11 cellular contexts compared by ENCODE assay signal in the genomic region with DNA sequence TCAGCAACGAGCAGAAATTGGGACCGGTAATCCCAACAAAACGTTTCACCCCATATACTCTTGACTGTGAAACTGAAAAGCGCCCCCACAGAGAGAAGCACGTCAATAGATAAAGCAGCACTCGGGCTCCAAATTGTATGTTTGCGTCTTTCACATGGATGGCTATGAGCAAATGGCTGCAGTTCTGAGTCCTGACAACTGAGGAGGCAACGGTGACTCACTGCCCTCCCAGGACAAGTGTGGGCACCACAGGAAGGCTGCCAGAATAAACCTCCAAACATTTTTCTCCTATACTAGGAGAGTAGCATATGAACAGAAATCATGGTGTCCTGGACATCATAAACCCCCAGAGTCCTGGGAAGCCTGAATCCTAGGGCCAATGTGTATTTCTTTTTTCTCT. TPM values are rescaled to one million over a fixed set of nuclear protein-coding genes. Genes with fewer than 3 reads are reported as not detected.
DNase-seq lines count a peak whose midpoint lies in the region; ATAC-seq and TF ChIP-seq lines count a peak whose summit lies in the region.
"Had no signal": no experiment of that assay in that cellular context is flagged by ENCODE, and none has a peak within 500 bp of the region (broad histone marks: within the 10 kb centered on the region; RNA-seq: fewer than 3 reads in every experiment).

No MANE protein-coding gene starts in this region.

- H3K9me3 Mint-ChIP-seq in CD8-positive, alpha-beta memory T cell, result no peaks in the 10 kb centered on the region

- no peak overlapping the region for H3K4ac ChIP-seq in mesendoderm (ENCODE audit: low read depth, low read length)

- no peak overlapping the region for H4K5ac ChIP-seq in mesendoderm (ENCODE audit: low read length)

- H3K27ac ChIP-seq in CD8-positive, alpha-beta memory T cell (ENCODE audit: low read depth, low read length), result no peak overlapping the region
- H3K27ac ChIP-seq in adrenal gland (no peak overlapping the region), mesendoderm (ENCODE audit: low read depth, low read length) (no peak overlapping the region)
- H3K27ac ChIP-seq: PC-9 had no signal

- DNase-seq in CD8-positive, alpha-beta memory T cell, result peak in 1 of 5 donors; percentile 50
- DNase-seq in NCI-H2227 (lab: John Stamatoyannopoulos, UW; ENCODE audit: unreplicated experiment) (peak; percentile 30), adrenal gland (peak in 6 of 7 donors; percentile 50 to 76 (median 70)), mesendoderm (peak; percentile 49), NCI-H526 (lab: John Stamatoyannopoulos, UW) (no peak)
- DNase-seq: activated gamma-delta T cell, PC-9 had no signal

- H3K9me3 ChIP-seq in CD8-positive, alpha-beta memory T cell (ENCODE audit: low read length), result no peaks in the 10 kb centered on the region
- H3K9me3 ChIP-seq in adrenal gland (replicated peaks in 1 of 3), result no peaks in the 10 kb centered on the region

- no peak overlapping the region for H4K8ac ChIP-seq in mesendoderm (ENCODE audit: low read depth, low read length)

- POLR2A ChIA-PET in CD8-positive, alpha-beta memory T cell (lab: Charles Lee), result interaction anchor here (1.5 kb wide), 1 partner anchor 13 kb away, joined by 4 read pairs; no protein-coding TSS in a partner anchor

- no peak overlapping the region for H2AK5ac ChIP-seq in mesendoderm (ENCODE audit: low read length)

- H3K27me3 Mint-ChIP-seq in CD8-positive, alpha-beta memory T cell, result peaks cover 0 to 2% of the 10 kb centered on the region in 2 donors

- H3K27me3 ChIP-seq in CD8-positive, alpha-beta memory T cell (ENCODE audit: insufficient read depth, low read length, poor library complexity, severe bottlenecking), result no peaks in the 10 kb centered on the region
- no peaks in the 10 kb centered on the region for H3K27me3 ChIP-seq in adrenal gland
- H3K27me3 ChIP-seq in mesendoderm (ENCODE audit: insufficient read depth, low read length, poor library complexity), result no peaks in the 10 kb centered on the region

- H3K4me2 ChIP-seq in mesendoderm (ENCODE audit: low read length), result no peak overlapping the region
- H3K4me2 ChIP-seq: PC-9 had no signal

- H2BK120ac ChIP-seq in mesendoderm (ENCODE audit: low read depth, low read length), result no peak overlapping the region

- ATAC-seq in HG03108 (IDR thresholded peaks at IDR 0.05; ENCODE audit: unreplicated experiment), result no peak
- no peak for ATAC-seq in HG02623 (IDR thresholded peaks at IDR 0.05; ENCODE audit: unreplicated experiment)
- no peak for ATAC-seq in HG02884 (IDR thresholded peaks at IDR 0.05; ENCODE audit: unreplicated experiment)

- peaks cover 99% of the 10 kb centered on the region for H3K4me1 ChIP-seq in CD8-positive, alpha-beta memory T cell (ENCODE audit: insufficient read depth, low read length)
- H3K4me1 ChIP-seq in adrenal gland (replicated peaks in 1 of 2) (peaks cover 7 to 12% of the 10 kb centered on the region in 2 donors), mesendoderm (ENCODE audit: control insufficient read depth, low read depth, low read length) (peaks cover 15% of the 10 kb centered on the region)

- H3K79me1 ChIP-seq in mesendoderm (ENCODE audit: low read length), result peaks cover 7% of the 10 kb centered on the region

- H3K18ac ChIP-seq in mesendoderm (ENCODE audit: low read length), result no peak overlapping the region

- peaks cover 2% of the 10 kb centered on the region for H3K79me2 ChIP-seq in mesendoderm (ENCODE audit: control insufficient read depth, insufficient read depth, low read length)

- no peak overlapping the region for H2BK15ac ChIP-seq in mesendoderm (replicated peaks; ENCODE audit: low read depth)

- WGBS in adrenal gland, 4 donors, result 42 to 52% (median 47%) methylated on average over 7 to 8 of the region's 8 CpGs
- no CpG with 5 or more reads among the region's 8 CpGs for WGBS in mesendoderm (ENCODE audit: extremely low coverage, insufficient coverage, low lambda C conversion rate)

- H3K56ac ChIP-seq in mesendoderm (ENCODE audit: low read length), result no peak overlapping the region

- CTCF ChIA-PET in CD8-positive, alpha-beta memory T cell (lab: Charles Lee), result interaction anchor here (0.9 to 2.5 kb wide), 4 partner anchors 24 to 88 kb away, joined by 3 to 12 read pairs (median 5); no protein-coding TSS in a partner anchor

- H3K23ac ChIP-seq in mesendoderm (ENCODE audit: low read length), result no peak overlapping the region

- H3K4me1 Mint-ChIP-seq in CD8-positive, alpha-beta memory T cell, result peaks cover 92 to 98% (median 97%) of the 10 kb centered on the region in 3 donors

- H3K4me3 ChIP-seq in CD8-positive, alpha-beta memory T cell (ENCODE audit: low read length), result no peak overlapping the region
- no peak overlapping the region for H3K4me3 ChIP-seq in adrenal gland
- H3K4me3 ChIP-seq in mesendoderm (ENCODE audit: low read length), result no peak overlapping the region
- H3K4me3 ChIP-seq: PC-9, skin epidermis had no signal

- H3K27ac Mint-ChIP-seq in CD8-positive, alpha-beta memory T cell, result peak overlapping the region; percentile 56 to 95 (median 88)

- no peak for TF ChIP-seq CTCF in adrenal gland (IDR thresholded peaks at IDR 0.05)

- H3K4me3 Mint-ChIP-seq in CD8-positive, alpha-beta memory T cell, result peak overlapping the region in 5 of 7 donors; percentile 20 to 62 (median 35)

- intact Hi-C loops in adrenal gland (cut with DNase I), result no loop called here

- peaks cover 0 to 73% (median 14%) of the 10 kb centered on the region in 3 donors for H3K36me3 Mint-ChIP-seq in CD8-positive, alpha-beta memory T cell

- no peak for TF ChIP-seq POLR2A in adrenal gland (IDR thresholded peaks at IDR 0.05)

- H3K9ac ChIP-seq in mesendoderm (ENCODE audit: low read length), result no peak overlapping the region

- H2BK5ac ChIP-seq in mesendoderm (ENCODE audit: low read length), result no peak overlapping the region

- peaks cover 6% of the 10 kb centered on the region for H3K36me3 ChIP-seq in CD8-positive, alpha-beta memory T cell (ENCODE audit: insufficient read depth, low read length)
- H3K36me3 ChIP-seq in adrenal gland (replicated peaks in 1 of 2) (no peaks in the 10 kb centered on the region), mesendoderm (ENCODE audit: control insufficient read depth, insufficient read depth, low read length) (no peaks in the 10 kb centered on the region)

RNA-seq across cellular contexts. Expression of gene SEMA4D, which starts 36.6 kb away (rescaled TPM):
- 100 to 1,000 TPM; 238 to 243 TPM for total RNA-seq in CD8-positive, alpha-beta memory T cell
- polyA plus RNA-seq in CD8-positive, alpha-beta memory T cell, result 227 TPM
- 10 to 100 TPM; 21.0 to 57.0 (median 27.5) TPM for total RNA-seq in adrenal gland
- polyA plus RNA-seq in adrenal gland, result 10 to 100 TPM; 11.5 to 19.6 (median 19.1) TPM
- 8.6 TPM for polyA plus RNA-seq in mesendoderm (2013, experiment 1 of 2)
- polyA plus RNA-seq in mesendoderm (2013, experiment 2 of 2), result 8.9 TPM

Comparison
In these comparisons a context has a peak if more than half of its experiments do, and no peak if none do; other contexts are left out.
1. DNase-seq: peak in NCI-H2227 (single experiment), adrenal gland (6 of 7) and mesendoderm (single experiment); none in NCI-H526 (0 of 2).
2. RNA of gene SEMA4D, which starts 36.6 kb away (total RNA-seq): 238 to 243 TPM in CD8-positive, alpha-beta memory T cell; 21.0 to 57.0 TPM in adrenal gland; every median in the first group is over 4 times any median in the second.